In the genomic region with DNA sequence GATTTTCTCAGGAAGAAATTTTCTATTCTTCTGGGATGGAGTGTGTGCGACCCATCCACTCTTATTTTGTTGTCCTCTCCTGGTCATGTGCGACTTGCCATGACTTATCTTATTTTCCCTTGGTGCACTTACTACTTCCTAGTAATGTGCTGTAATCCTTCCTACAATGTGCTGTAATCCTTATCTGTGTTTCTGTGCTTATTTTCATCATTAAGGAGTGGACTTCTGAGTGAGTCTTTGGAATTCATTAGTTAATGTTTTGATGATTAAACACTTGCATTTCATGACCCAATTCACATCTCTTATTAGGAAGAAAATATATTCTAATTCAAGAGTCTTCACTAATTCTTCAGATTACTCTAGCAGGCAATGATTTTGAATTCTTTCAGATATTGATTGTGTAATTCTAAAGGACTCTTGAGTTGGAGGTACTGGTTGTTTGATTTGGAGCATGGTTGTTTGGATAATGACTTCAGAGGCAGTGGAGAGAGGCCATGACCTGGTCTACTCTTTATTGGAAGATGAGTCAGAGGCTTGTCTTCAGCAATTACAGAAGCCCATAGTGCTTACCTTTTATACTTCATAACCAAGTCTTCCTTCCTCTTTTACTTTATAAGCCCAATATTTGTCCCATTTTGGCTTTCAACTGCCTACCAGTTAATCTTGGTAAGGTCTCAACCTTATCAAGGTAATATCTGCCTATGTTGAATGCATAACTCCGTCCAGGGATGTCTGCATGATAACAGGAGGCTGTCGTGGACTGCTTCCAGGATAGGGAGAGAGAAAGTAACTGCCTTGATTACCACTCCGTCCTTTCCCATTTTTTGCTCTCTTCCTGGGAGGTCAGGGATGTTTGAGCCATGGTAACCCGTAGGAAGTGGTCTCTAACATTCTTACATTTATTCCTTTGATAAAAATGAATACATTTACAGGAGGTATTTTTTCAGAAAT, we compare ENCODE assay signal across 1 cellular context.
TF ChIP-seq lines count a peak whose summit lies in the region.

No MANE protein-coding gene starts in this region.

TF ChIP-seq in HCT116, 20 proteins besides CTCF, POLR2A, EP300 and RAD21:
- TF ChIP-seq, protein P1, sequence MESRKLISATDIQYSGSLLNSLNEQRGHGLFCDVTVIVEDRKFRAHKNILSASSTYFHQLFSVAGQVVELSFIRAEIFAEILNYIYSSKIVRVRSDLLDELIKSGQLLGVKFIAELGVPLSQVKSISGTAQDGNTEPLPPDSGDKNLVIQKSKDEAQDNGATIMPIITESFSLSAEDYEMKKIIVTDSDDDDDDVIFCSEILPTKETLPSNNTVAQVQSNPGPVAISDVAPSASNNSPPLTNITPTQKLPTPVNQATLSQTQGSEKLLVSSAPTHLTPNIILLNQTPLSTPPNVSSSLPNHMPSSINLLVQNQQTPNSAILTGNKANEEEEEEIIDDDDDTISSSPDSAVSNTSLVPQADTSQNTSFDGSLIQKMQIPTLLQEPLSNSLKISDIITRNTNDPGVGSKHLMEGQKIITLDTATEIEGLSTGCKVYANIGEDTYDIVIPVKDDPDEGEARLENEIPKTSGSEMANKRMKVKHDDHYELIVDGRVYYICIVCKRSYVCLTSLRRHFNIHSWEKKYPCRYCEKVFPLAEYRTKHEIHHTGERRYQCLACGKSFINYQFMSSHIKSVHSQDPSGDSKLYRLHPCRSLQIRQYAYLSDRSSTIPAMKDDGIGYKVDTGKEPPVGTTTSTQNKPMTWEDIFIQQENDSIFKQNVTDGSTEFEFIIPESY (IDR thresholded peaks at IDR 0.05; ENCODE audit: extremely low read depth, insufficient replicate concordance, low read length) = no peak
- 0 out of 2 replicates have a peak, but pooled peaks have one; percentile 20 for TF ChIP-seq SP1 (IDR thresholded peaks at IDR 0.05; ENCODE audit: low read depth)
- peak; percentile 52; the same call in 1 of the 2 replicates for TF ChIP-seq CEBPB (IDR thresholded peaks at IDR 0.05; ENCODE audit: low read depth)
- TF ChIP-seq TCF7L2 (IDR thresholded peaks at IDR 0.05; ENCODE audit: borderline replicate concordance, extremely low read depth, insufficient read depth, insufficient read length) = no peak
